9 cellular contexts compared by ENCODE assay signal in the genomic region with DNA sequence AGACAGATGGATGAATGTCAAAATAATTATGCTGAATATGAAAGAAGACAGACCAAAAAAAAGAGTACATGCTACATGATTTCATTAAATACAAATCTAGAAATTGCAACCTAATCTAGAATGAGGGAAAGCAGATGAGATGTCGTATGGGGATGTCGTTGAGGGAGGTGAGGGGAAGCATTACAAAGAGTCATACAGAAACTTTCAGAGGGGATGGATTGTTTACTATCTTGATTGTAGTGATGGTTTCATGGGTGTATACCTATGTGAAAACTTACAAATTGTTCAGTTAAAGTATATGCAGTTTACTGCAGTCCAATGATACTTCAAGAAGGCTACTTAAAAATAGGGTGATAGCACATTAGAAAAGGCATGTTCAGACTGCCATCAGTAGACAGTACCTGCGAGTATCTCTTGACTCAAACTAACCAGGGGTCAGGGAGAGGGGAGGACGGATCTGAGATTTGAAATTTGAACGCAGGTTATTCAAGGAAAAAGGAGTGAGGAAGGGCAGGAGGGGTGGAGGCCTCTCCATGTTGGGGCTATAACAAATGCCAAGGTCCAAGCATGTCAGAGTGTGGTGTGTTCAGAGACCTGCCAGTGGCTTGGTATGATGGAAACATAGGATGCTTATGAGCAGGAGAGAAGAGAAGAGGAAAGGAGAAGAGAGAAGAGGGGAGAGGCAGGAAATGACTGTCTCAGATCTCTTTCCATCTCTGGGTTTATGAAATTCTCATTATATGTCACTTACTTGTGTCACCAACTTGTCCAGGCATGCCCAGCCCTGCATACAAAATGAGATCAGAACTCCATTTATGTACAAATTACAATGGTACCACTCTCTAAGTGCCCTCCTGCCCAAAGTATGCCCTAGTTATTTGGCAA.
DNase-seq lines count a peak whose midpoint lies in the region; ATAC-seq, FAIRE-seq and TF ChIP-seq lines count a peak whose summit lies in the region.
"Had no signal": no experiment of that assay in that cellular context is flagged by ENCODE, and none has a peak within 500 bp of the region (broad histone marks: within the 10 kb centered on the region; RNA-seq: fewer than 3 reads in every experiment).

No MANE protein-coding gene starts in this region.

- no peaks in the 10 kb centered on the region for H3K27me3 ChIP-seq in endodermal cell (ENCODE audit: control insufficient read depth, insufficient read depth, low read length, poor library complexity, severe bottlenecking)
- H3K27me3 ChIP-seq: adrenal gland had no signal

- ATAC-seq in GM18861 (IDR thresholded peaks at IDR 0.05; ENCODE audit: unreplicated experiment) (peak; percentile 50), GM21526 (IDR thresholded peaks at IDR 0.05; ENCODE audit: low FRiP score, unreplicated experiment) (peak; percentile 59)

- H3K36me3 Mint-ChIP-seq in endodermal cell (ENCODE audit: low read depth): no peaks in the 10 kb centered on the region

- in situ Hi-C loops in KBM-7 (cut with MboI; ENCODE audit: low pct_unique_long_range_greater_than_20kb, low sequenced_read_pairs): no loop called here

- TF ChIP-seq CTCF in endodermal cell (conservative IDR thresholded peaks at IDR 0.05): no peak

- H3K4me1 Mint-ChIP-seq in endodermal cell: peaks cover 8% of the 10 kb centered on the region

- H3K9ac ChIP-seq in endodermal cell (ENCODE audit: extremely low read depth, low read length, poor library complexity, severe bottlenecking): no peak overlapping the region

- H3K9me3 ChIP-seq in endodermal cell (ENCODE audit: control insufficient read depth, low read length): no peaks in the 10 kb centered on the region
- H3K9me3 ChIP-seq: adrenal gland had no signal

- DNase-seq in KBM-7: peak; percentile 26
- peak; percentile 16 for DNase-seq in endodermal cell
- DNase-seq in NCI-H524 (lab: John Stamatoyannopoulos, UW): no peak
- no peak for DNase-seq in COLO829 (ENCODE audit: low spot score)
- DNase-seq in frontal cortex (ENCODE audit: low spot score in 2 of 2): no peak
- DNase-seq: NCI-H526 treated with DMSO at 0.1 percent for 48 hours had no signal

- no peaks in the 10 kb centered on the region for H3K4me1 ChIP-seq in endodermal cell (ENCODE audit: control insufficient read depth, insufficient read depth, low read length)
- H3K4me1 ChIP-seq: adrenal gland had no signal

- H3K27me3 Mint-ChIP-seq in endodermal cell (ENCODE audit: insufficient read depth): no peaks in the 10 kb centered on the region

- no peak overlapping the region for H3K27ac Mint-ChIP-seq in endodermal cell

- H3K9me3 Mint-ChIP-seq in endodermal cell: no peaks in the 10 kb centered on the region

- no peak for FAIRE-seq in frontal cortex (lab: Jason Lieb, UNC)

- H3K4me3 Mint-ChIP-seq in endodermal cell: no peak overlapping the region

- 91 to 100% methylated on average over 3 to 5 of the region's 5 CpGs for WGBS in endodermal cell (ENCODE audit: insufficient coverage in 1 of 2, insufficient read length in 1 of 2), 2 experiments

- no peak overlapping the region for H3K27ac ChIP-seq in endodermal cell (ENCODE audit: low read depth, low read length)
- H3K27ac ChIP-seq: adrenal gland had no signal

- no peak overlapping the region for H3K4me3 ChIP-seq in endodermal cell (ENCODE audit: low read length)
- H3K4me3 ChIP-seq: adrenal gland had no signal

- H3K36me3 ChIP-seq in endodermal cell (ENCODE audit: control insufficient read depth, insufficient read depth, low read length): no peaks in the 10 kb centered on the region
- H3K36me3 ChIP-seq: adrenal gland had no signal

Comparison
In these comparisons a context has a peak if more than half of its experiments do, and no peak if none do; other contexts are left out.
1. DNase-seq: peak in KBM-7 (single experiment) and endodermal cell (single experiment); none in NCI-H524 (0 of 2), COLO829 (single experiment) and frontal cortex (0 of 2).